Comparison of ENCODE assay signal across 27 cellular contexts in genomic region chr2:19494241-19494640, GRCh38.
"Had no signal": no experiment of that assay in that cellular context is flagged by ENCODE, and none has a peak within 500 bp of the region (broad histone marks: within the 10 kb centered on the region; RNA-seq: fewer than 3 reads in every experiment).

No MANE protein-coding gene starts in this region.

- H3K4me1 ChIP-seq: colonic mucosa, foreskin keratinocyte, gastrocnemius medialis had no signal

- FAIRE-seq: colon, endometrium, endothelial cell of umbilical vein, frontal cortex had no signal

- H3K9me3 ChIP-seq: colonic mucosa, esophagus muscularis mucosa, esophagus squamous epithelium, gastrocnemius medialis, gastroesophageal sphincter, heart left ventricle, heart right ventricle had no signal

- H3K27me3 ChIP-seq: colonic mucosa, esophagus muscularis mucosa, esophagus squamous epithelium, foreskin keratinocyte, gastrocnemius medialis, gastroesophageal sphincter, heart left ventricle, heart right ventricle had no signal

- H3K27ac ChIP-seq: colonic mucosa, coronary artery, dorsolateral prefrontal cortex, epithelial cell of prostate, esophagus muscularis mucosa, esophagus squamous epithelium, foreskin keratinocyte, gastrocnemius medialis, gastroesophageal sphincter, heart left ventricle, heart right ventricle had no signal

- DNase-seq: colonic mucosa; cortex of kidney; dermis blood vessel endothelial cell; dorsolateral prefrontal cortex; effector CD4-positive, alpha-beta T cell; effector CD8-positive, alpha-beta T cell; effector memory CD4-positive, alpha-beta T cell; effector memory CD8-positive, alpha-beta T cell; endodermal cell; erythroblast; esophagus squamous epithelium; foreskin fibroblast; foreskin keratinocyte; gastrocnemius medialis; glutamatergic neuron; head of caudate nucleus; heart left ventricle; heart right ventricle had no signal

- ATAC-seq: effector memory CD8-positive, alpha-beta T cell; esophagus mucosa; foreskin keratinocyte; gastrocnemius medialis; gastroesophageal sphincter; heart left ventricle; heart right ventricle had no signal

- H3K4me3 ChIP-seq: colonic mucosa, coronary artery, dorsolateral prefrontal cortex, esophagus muscularis mucosa, esophagus squamous epithelium, gastrocnemius medialis, gastroesophageal sphincter, heart left ventricle, heart right ventricle had no signal

- H3K36me3 ChIP-seq: colonic mucosa, esophagus muscularis mucosa, esophagus squamous epithelium, gastrocnemius medialis, gastroesophageal sphincter, heart left ventricle, heart right ventricle had no signal
